Comparison of ENCODE assay signal across 9 cellular contexts in the genomic region with DNA sequence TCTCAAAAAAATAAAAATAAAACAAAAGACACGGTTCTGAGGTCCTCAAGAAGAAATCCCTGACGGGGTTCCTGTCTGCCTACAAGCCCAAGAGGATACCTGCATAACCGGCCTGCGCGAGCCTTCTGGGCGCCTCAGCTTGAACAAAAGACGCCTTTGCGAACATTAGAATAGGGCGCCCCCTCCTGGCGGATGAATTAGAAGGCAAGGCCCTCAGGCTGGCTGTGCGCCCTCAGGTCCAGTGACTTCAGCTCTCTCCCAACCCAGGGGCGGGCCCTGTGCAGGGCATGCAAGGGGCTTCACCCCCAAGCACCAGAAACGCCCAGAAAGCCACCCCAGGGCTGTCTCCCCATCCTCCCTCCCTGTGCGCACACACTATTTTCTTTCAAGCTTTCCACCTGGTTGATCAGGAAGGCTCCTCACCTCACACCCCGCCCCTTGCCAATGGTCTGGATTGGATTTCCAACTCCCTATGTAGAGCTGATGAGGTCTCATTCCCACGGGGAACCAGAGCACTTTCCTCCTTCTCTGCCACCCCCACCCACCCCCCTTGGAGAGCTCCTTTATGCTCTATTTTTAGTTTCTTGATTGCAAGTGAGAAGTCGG.
DNase-seq lines count a peak whose midpoint lies in the region; ATAC-seq and TF ChIP-seq lines count a peak whose summit lies in the region.
"Had no signal": no experiment of that assay in that cellular context is flagged by ENCODE, and none has a peak within 500 bp of the region (broad histone marks: within the 10 kb centered on the region; RNA-seq: fewer than 3 reads in every experiment).

No MANE protein-coding gene starts in this region.

- TF ChIP-seq CTCF in brain microvascular endothelial cell (IDR thresholded peaks at IDR 0.05; ENCODE audit: low read depth, low read length, missing control alignments), result peak; percentile 71

- in situ Hi-C loops in KBM-7 (cut with MboI; ENCODE audit: low pct_unique_long_range_greater_than_20kb, low sequenced_read_pairs) (no loop called here), brain microvascular endothelial cell (cut with HindIII; ENCODE audit: low pct_ligation_motif_present, low sequenced_read_pairs) (no loop called here)

- no peaks in the 10 kb centered on the region for H3K27me3 ChIP-seq in brain microvascular endothelial cell (replicated peaks)

- no peaks in the 10 kb centered on the region for H3K36me3 ChIP-seq in brain microvascular endothelial cell (replicated peaks)

- no peak for ATAC-seq in GM18519 (IDR thresholded peaks at IDR 0.05; ENCODE audit: low FRiP score, unreplicated experiment)
- ATAC-seq in HG03520 (IDR thresholded peaks at IDR 0.05; ENCODE audit: unreplicated experiment), result no peak

- H3K4me3 ChIP-seq in brain microvascular endothelial cell (ENCODE audit: low read depth, low read length), result no peak overlapping the region

- H3K27ac ChIP-seq in brain microvascular endothelial cell, result no peak overlapping the region

- DNase-seq in ELF-1 (ENCODE audit: low read depth, low spot score) (peak; percentile 94), KBM-7 (peak; percentile 56), RKO (ENCODE audit: low spot score) (peak; percentile 48), brain microvascular endothelial cell (peak; percentile 35), kidney tubule cell (ENCODE audit: low spot score) (peak; percentile 77)
- peak; percentile 55 to 70 for DNase-seq in stimulated activated CD8-positive, alpha-beta memory T cell treated with anti-CD3 and anti-CD28 coated beads, Interleukin-2, amount 100 ng/mL, for 48 hours (ENCODE audit: low read depth in 2 of 2)
- DNase-seq: activated B cell treated with CpG ODN at 0.5 μM for 24 hours had no signal

Comparison
In these comparisons a context has a peak if more than half of its experiments do, and no peak if none do; other contexts are left out.
1. DNase-seq: peak in every context shown above with its lines; median percentile 94 in ELF-1; 77 in kidney tubule cell; 62 in stimulated activated CD8-positive, alpha-beta memory T cell treated with anti-CD3 and anti-CD28 coated beads, Interleukin-2, amount 100 ng/mL, for 48 hours; 56 in KBM-7; 48 in RKO; 35 in brain microvascular endothelial cell.